ENCODE assay signal across 17 cellular contexts in the genomic region with DNA sequence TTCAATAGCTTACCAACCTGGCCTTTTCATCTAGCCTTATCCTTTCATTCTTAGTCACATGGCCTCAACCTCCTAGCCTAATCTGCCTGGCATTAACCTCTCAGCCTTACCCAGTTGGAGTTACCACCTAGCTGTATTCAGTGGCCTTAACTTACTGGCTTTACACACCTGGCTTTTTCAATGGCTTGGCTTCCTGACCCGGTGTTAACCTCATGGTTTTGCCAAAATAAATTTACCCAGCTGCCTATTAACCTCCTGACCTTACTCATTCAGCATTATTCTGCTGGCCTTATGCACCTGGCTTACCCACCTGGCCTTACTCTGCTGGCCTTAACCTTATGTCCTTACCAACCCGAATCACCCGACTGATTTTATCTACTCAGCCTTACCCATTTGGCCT.
DNase-seq lines count a peak whose midpoint lies in the region; ATAC-seq and TF ChIP-seq lines count a peak whose summit lies in the region.
"Had no signal": no experiment of that assay in that cellular context is flagged by ENCODE, and none has a peak within 500 bp of the region (broad histone marks: within the 10 kb centered on the region; RNA-seq: fewer than 3 reads in every experiment).

No MANE protein-coding gene starts in this region.

- intact Hi-C loops in CD14-positive monocyte (cut with micrococcal nuclease) = no loop called here

- no peak for TF ChIP-seq CTCF in LNCaP clone FGC (IDR thresholded peaks at IDR 0.05; ENCODE audit: control insufficient read depth, extremely low read depth, insufficient read depth)
- no peak for TF ChIP-seq CTCF in CD14-positive monocyte (IDR thresholded peaks at IDR 0.05)

- no peak overlapping the region for H3K4me3 Mint-ChIP-seq in stimulated activated naive CD8-positive, alpha-beta T cell treated with anti-CD3 and anti-CD28 coated beads, Interleukin-15, amount 100 ng/mL, for 72 hours
- no peak overlapping the region for H3K4me3 Mint-ChIP-seq in CD14-positive monocyte
- H3K4me3 Mint-ChIP-seq in activated CD4-positive, alpha-beta T cell treated with anti-CD3 and anti-CD28 coated beads, Interleukin-2, amount 10 ng/mL, durations not matched to agents 7 days and 5 days = no peak overlapping the region
- H3K4me3 Mint-ChIP-seq: CD4-positive, alpha-beta T cell; HFFc6 had no signal

- no peak overlapping the region for H3K4me3 ChIP-seq in LNCaP clone FGC (ENCODE audit: low read depth, low read length)
- H3K4me3 ChIP-seq: BLaER1 treated with 17β-estradiol and CSF1 and Interleukin-3, amounts not matched to agents 10 nM and 100 nM had no signal

- CTCF ChIA-PET in activated CD4-positive, alpha-beta T cell treated with anti-CD3 and anti-CD28 coated beads, Interleukin-2, amount 10 ng/mL, durations not matched to agents 7 days and 5 days (lab: Charles Lee) = no interaction called here

- POLR2A ChIA-PET in activated CD4-positive, alpha-beta T cell treated with anti-CD3 and anti-CD28 coated beads, Interleukin-2, amount 10 ng/mL, durations not matched to agents 7 days and 5 days (lab: Charles Lee) = no interaction called here

- DNase-seq in DMS53 (lab: John Stamatoyannopoulos, UW) = peak; percentile 90
- peak; percentile 82 for DNase-seq in LNCaP clone FGC (ENCODE audit: low read depth)
- peak; percentile 12 for DNase-seq in NCI-H774 (lab: John Stamatoyannopoulos, UW)
- no peak for DNase-seq in left lobe of liver (ENCODE audit: low spot score)
- DNase-seq in GM03348 (ENCODE audit: low spot score) = no peak
- no peak for DNase-seq in stimulated activated naive CD8-positive, alpha-beta T cell treated with anti-CD3 and anti-CD28 coated beads, Interleukin-15, amount 100 ng/mL, for 72 hours
- DNase-seq in CD14-positive monocyte (ENCODE audit: low spot score) = no peak
- DNase-seq in activated CD4-positive, alpha-beta T cell treated with anti-CD3 and anti-CD28 coated beads, Interleukin-2, amount 10 ng/mL, durations not matched to agents 7 days and 5 days = no peak
- DNase-seq: ACHN; Calu3; CD4-positive, alpha-beta T cell; DMS 273 treated with DMSO at 0.1 percent for 48 hours; DMS79 treated with DMSO at 0.1 percent for 48 hours; EL; HCEC 1CT; HFFc6 had no signal

- H3K27me3 Mint-ChIP-seq in stimulated activated naive CD8-positive, alpha-beta T cell treated with anti-CD3 and anti-CD28 coated beads, Interleukin-15, amount 100 ng/mL, for 72 hours = peaks cover 6% of the 10 kb centered on the region
- no peaks in the 10 kb centered on the region for H3K27me3 Mint-ChIP-seq in CD14-positive monocyte (ENCODE audit: low read depth in 3 of 3)
- H3K27me3 Mint-ChIP-seq in activated CD4-positive, alpha-beta T cell treated with anti-CD3 and anti-CD28 coated beads, Interleukin-2, amount 10 ng/mL, durations not matched to agents 7 days and 5 days = no peaks in the 10 kb centered on the region
- H3K27me3 Mint-ChIP-seq: CD4-positive, alpha-beta T cell had no signal

- H3K36me3 Mint-ChIP-seq in CD14-positive monocyte = no peaks in the 10 kb centered on the region
- H3K36me3 Mint-ChIP-seq in activated CD4-positive, alpha-beta T cell treated with anti-CD3 and anti-CD28 coated beads, Interleukin-2, amount 10 ng/mL, durations not matched to agents 7 days and 5 days (ENCODE audit: low read depth) = no peaks in the 10 kb centered on the region

- H3K27ac Mint-ChIP-seq in stimulated activated naive CD8-positive, alpha-beta T cell treated with anti-CD3 and anti-CD28 coated beads, Interleukin-15, amount 100 ng/mL, for 72 hours = no peak overlapping the region
- H3K27ac Mint-ChIP-seq in CD14-positive monocyte = no peak overlapping the region
- no peak overlapping the region for H3K27ac Mint-ChIP-seq in activated CD4-positive, alpha-beta T cell treated with anti-CD3 and anti-CD28 coated beads, Interleukin-2, amount 10 ng/mL, durations not matched to agents 7 days and 5 days
- H3K27ac Mint-ChIP-seq: CD4-positive, alpha-beta T cell; HFFc6 had no signal

- ATAC-seq in left lobe of liver = peak; percentile 90
- ATAC-seq in stimulated activated naive CD8-positive, alpha-beta T cell treated with anti-CD3 and anti-CD28 coated beads, Interleukin-15, amount 100 ng/mL, for 72 hours = no peak

- no peaks in the 10 kb centered on the region for H3K4me1 Mint-ChIP-seq in stimulated activated naive CD8-positive, alpha-beta T cell treated with anti-CD3 and anti-CD28 coated beads, Interleukin-15, amount 100 ng/mL, for 72 hours
- no peaks in the 10 kb centered on the region for H3K4me1 Mint-ChIP-seq in CD14-positive monocyte
- H3K4me1 Mint-ChIP-seq in activated CD4-positive, alpha-beta T cell treated with anti-CD3 and anti-CD28 coated beads, Interleukin-2, amount 10 ng/mL, durations not matched to agents 7 days and 5 days = no peaks in the 10 kb centered on the region

- H3K9me3 Mint-ChIP-seq in stimulated activated naive CD8-positive, alpha-beta T cell treated with anti-CD3 and anti-CD28 coated beads, Interleukin-15, amount 100 ng/mL, for 72 hours = peaks cover 22 to 34% of the 10 kb centered on the region in 2 donors
- peaks cover 12 to 30% (median 18%) of the 10 kb centered on the region in 7 donors for H3K9me3 Mint-ChIP-seq in CD14-positive monocyte
- H3K9me3 Mint-ChIP-seq in activated CD4-positive, alpha-beta T cell treated with anti-CD3 and anti-CD28 coated beads, Interleukin-2, amount 10 ng/mL, durations not matched to agents 7 days and 5 days = peaks cover 13% of the 10 kb centered on the region

Comparison
In these comparisons a context has a peak if more than half of its experiments do, and no peak if none do; other contexts are left out.
1. DNase-seq: peak in DMS53 (single experiment), LNCaP clone FGC (single experiment) and NCI-H774 (single experiment); none in left lobe of liver (single experiment), GM03348 (single experiment), stimulated activated naive CD8-positive, alpha-beta T cell treated with anti-CD3 and anti-CD28 coated beads, Interleukin-15, amount 100 ng/mL, for 72 hours (0 of 2), CD14-positive monocyte (single experiment) and activated CD4-positive, alpha-beta T cell treated with anti-CD3 and anti-CD28 coated beads, Interleukin-2, amount 10 ng/mL, durations not matched to agents 7 days and 5 days (single experiment).